ENCODE assay signal across 17 cellular contexts in the genomic region with DNA sequence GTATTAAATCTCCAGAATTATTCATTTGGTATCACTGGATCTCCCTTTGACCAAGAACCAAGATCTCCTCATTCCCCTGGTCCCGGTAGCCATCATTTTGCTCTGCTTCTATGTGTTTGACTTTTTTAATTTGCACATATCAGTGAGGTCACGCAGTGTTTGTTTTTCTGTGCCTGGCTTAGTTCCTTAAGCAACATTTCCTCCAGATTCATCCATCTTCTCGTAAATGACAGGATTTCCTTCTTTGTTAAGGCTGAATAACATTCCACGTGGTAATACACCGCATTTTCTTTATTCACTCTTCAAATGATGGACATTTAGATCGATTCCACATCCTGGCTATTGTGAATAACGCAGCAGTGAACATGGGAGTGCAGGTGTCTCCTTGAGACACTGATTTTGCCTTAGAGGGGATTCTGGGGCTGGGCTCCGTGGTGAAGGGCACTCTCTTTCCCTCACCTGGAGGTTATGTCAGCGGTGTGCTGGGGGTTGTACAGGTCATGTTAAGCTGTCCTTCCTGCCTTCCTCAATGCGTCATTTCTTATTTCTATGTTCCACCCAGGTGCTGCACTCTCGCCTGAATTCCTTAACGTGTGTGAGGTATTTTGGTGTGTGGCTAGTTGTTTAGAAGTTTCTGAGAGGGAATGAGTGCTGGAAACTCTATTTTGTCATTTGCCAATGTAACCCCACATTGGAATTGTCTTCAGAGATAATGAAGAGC.
DNase-seq lines count a peak whose midpoint lies in the region; ATAC-seq, FAIRE-seq and TF ChIP-seq lines count a peak whose summit lies in the region.
"Had no signal": no experiment of that assay in that cellular context is flagged by ENCODE, and none has a peak within 500 bp of the region (broad histone marks: within the 10 kb centered on the region; RNA-seq: fewer than 3 reads in every experiment).

No MANE protein-coding gene starts in this region.

- peak; percentile 78 for DNase-seq in LNCaP clone FGC (ENCODE audit: low read depth)
- DNase-seq in choroid plexus epithelial cell (ENCODE audit: low read depth): peak; percentile 69
- no peak for DNase-seq in OCI-LY7 (ENCODE audit: low spot score)
- DNase-seq in NAMALWA (ENCODE audit: low spot score): no peak
- no peak for DNase-seq in GM03348 (ENCODE audit: low spot score)
- DNase-seq: Caco-2, Karpas-422, NCI-H1436 treated with DMSO at 0.1 percent for 48 hours, NCI-H345, Right ventricle myocardium superior had no signal

- H3K4me1 ChIP-seq in OCI-LY7 (ENCODE audit: insufficient read depth, low read length, poor library complexity, severe bottlenecking): peaks cover 4% of the 10 kb centered on the region

- H3K4me1 Mint-ChIP-seq in stimulated activated memory B cell treated with anti-CD40 and anti-IgM and Interleukin-4, amounts not matched to agents 10 μg/mL and 1 μg/mL and 100 μg/mL, for 72 hours: peaks cover 46% of the 10 kb centered on the region

- no peak overlapping the region for H3K4me3 Mint-ChIP-seq in stimulated activated memory B cell treated with anti-CD40 and anti-IgM and Interleukin-4, amounts not matched to agents 10 μg/mL and 1 μg/mL and 100 μg/mL, for 72 hours
- H3K4me3 Mint-ChIP-seq: dendritic cell treated with granulocyte-macrophage colony-stimulating factor and Interleukin-4, amounts not matched to agents 40 ng/mL and 50 ng/mL, for 4 days; stimulated activated naive CD8-positive, alpha-beta T cell treated with anti-CD3 and anti-CD28 coated beads, Interleukin-15, Interleukin-2, amounts not matched to agents 100 ng/mL and 50 ng/mL, for 24 hours had no signal

- H3K9me3 Mint-ChIP-seq in stimulated activated memory B cell treated with anti-CD40 and anti-IgM and Interleukin-4, amounts not matched to agents 10 μg/mL and 1 μg/mL and 100 μg/mL, for 72 hours: peaks cover 3% of the 10 kb centered on the region
- H3K9me3 Mint-ChIP-seq: activated T-helper 2 cell treated with anti-CD3 and anti-CD28 coated beads, Interferon-gamma antibody, Interleukin-2, Interleukin-4, amounts not matched to agents 10 μg/mL and 5 μg/mL and 100 μg/mL, durations not matched to agents 14 hours and 24 hours and 36 hours; dendritic cell treated with granulocyte-macrophage colony-stimulating factor and Interleukin-4, amounts not matched to agents 40 ng/mL and 50 ng/mL, for 4 days; stimulated activated naive CD8-positive, alpha-beta T cell treated with anti-CD3 and anti-CD28 coated beads, Interleukin-15, Interleukin-2, amounts not matched to agents 100 ng/mL and 50 ng/mL, for 24 hours had no signal

- no peak overlapping the region for H3K27ac ChIP-seq in OCI-LY7 (ENCODE audit: low read depth, low read length, poor library complexity, severe bottlenecking)

- H3K9me2 ChIP-seq in OCI-LY7 (ENCODE audit: insufficient read depth, low read length): no peaks in the 10 kb centered on the region

- no peak overlapping the region for H3K4me2 ChIP-seq in OCI-LY7 (ENCODE audit: low read length)

- POLR2A ChIA-PET in OCI-LY7 (lab: Charles Lee): interaction anchor here (0.5 to 1.1 kb wide), 4 partner anchors 9 to 143 kb away, joined by 3 to 6 read pairs (median 4); no protein-coding TSS in a partner anchor

- CTCF ChIA-PET in OCI-LY7 (lab: Charles Lee; ENCODE audit: unreplicated experiment): no interaction called here

- no peaks in the 10 kb centered on the region for H3K79me2 ChIP-seq in OCI-LY7 (ENCODE audit: insufficient read depth, low read depth, low read length)

- H3K27me3 Mint-ChIP-seq in stimulated activated memory B cell treated with anti-CD40 and anti-IgM and Interleukin-4, amounts not matched to agents 10 μg/mL and 1 μg/mL and 100 μg/mL, for 72 hours: no peaks in the 10 kb centered on the region
- H3K27me3 Mint-ChIP-seq: dendritic cell treated with granulocyte-macrophage colony-stimulating factor and Interleukin-4, amounts not matched to agents 40 ng/mL and 50 ng/mL, for 4 days; stimulated activated naive CD8-positive, alpha-beta T cell treated with anti-CD3 and anti-CD28 coated beads, Interleukin-15, Interleukin-2, amounts not matched to agents 100 ng/mL and 50 ng/mL, for 24 hours had no signal

- BruUV-seq in OCI-LY7 (replicated peaks; lab: Mats Ljungman, UMichigan): no TSS peak

- ATAC-seq in stimulated activated memory B cell treated with anti-CD40 and anti-IgM and Interleukin-4, amounts not matched to agents 10 μg/mL and 1 μg/mL and 100 μg/mL, for 72 hours: no peak
- no peak for ATAC-seq in GM21528 (IDR thresholded peaks at IDR 0.05; ENCODE audit: low FRiP score, unreplicated experiment)
- ATAC-seq: left lobe of liver had no signal

- FAIRE-seq in islet of Langerhans (lab: Jason Lieb, UNC): peak; percentile 77

- no peaks in the 10 kb centered on the region for H3K9me3 ChIP-seq in OCI-LY7 (ENCODE audit: low read length)
- H3K9me3 ChIP-seq: Caco-2 had no signal

- no peak for TF ChIP-seq CTCF in LNCaP clone FGC (IDR thresholded peaks at IDR 0.05; ENCODE audit: control insufficient read depth, extremely low read depth, insufficient read depth)
- no peak for TF ChIP-seq CTCF in choroid plexus epithelial cell (conservative IDR thresholded peaks at IDR 0.05; ENCODE audit: low read depth, low read length)
- TF ChIP-seq CTCF in OCI-LY7 (conservative IDR thresholded peaks at IDR 0.05; ENCODE audit: low read length): no peak

- no peak overlapping the region for H2AFZ ChIP-seq in OCI-LY7 (ENCODE audit: low read length)

- intact Hi-C loops in OCI-LY7 (cut with micrococcal nuclease; ENCODE audit: unreplicated experiment): no loop called here

- no peaks in the 10 kb centered on the region for H3K36me3 ChIP-seq in OCI-LY7 (ENCODE audit: insufficient read depth, low read length)

- H3K36me3 Mint-ChIP-seq in stimulated activated memory B cell treated with anti-CD40 and anti-IgM and Interleukin-4, amounts not matched to agents 10 μg/mL and 1 μg/mL and 100 μg/mL, for 72 hours: peaks cover 6% of the 10 kb centered on the region

- H4K20me1 ChIP-seq in OCI-LY7 (ENCODE audit: insufficient read depth, low read length): no peaks in the 10 kb centered on the region

- H3K27ac Mint-ChIP-seq in stimulated activated memory B cell treated with anti-CD40 and anti-IgM and Interleukin-4, amounts not matched to agents 10 μg/mL and 1 μg/mL and 100 μg/mL, for 72 hours: peak overlapping the region; percentile 30
- H3K27ac Mint-ChIP-seq: activated T-helper 2 cell treated with anti-CD3 and anti-CD28 coated beads, Interferon-gamma antibody, Interleukin-2, Interleukin-4, amounts not matched to agents 10 μg/mL and 5 μg/mL and 100 μg/mL, durations not matched to agents 14 hours and 24 hours and 36 hours; dendritic cell treated with granulocyte-macrophage colony-stimulating factor and Interleukin-4, amounts not matched to agents 40 ng/mL and 50 ng/mL, for 4 days; stimulated activated naive CD8-positive, alpha-beta T cell treated with anti-CD3 and anti-CD28 coated beads, Interleukin-15, Interleukin-2, amounts not matched to agents 100 ng/mL and 50 ng/mL, for 24 hours had no signal

- H3K4me3 ChIP-seq in LNCaP clone FGC (ENCODE audit: low read depth, low read length) (no peak overlapping the region), choroid plexus epithelial cell (ENCODE audit: low read depth, low read length) (no peak overlapping the region), OCI-LY7 (ENCODE audit: low read depth, low read length, poor library complexity, severe bottlenecking) (no peak overlapping the region)

Comparison
In these comparisons a context has a peak if more than half of its experiments do, and no peak if none do; other contexts are left out.
1. DNase-seq: peak in LNCaP clone FGC (single experiment) and choroid plexus epithelial cell (single experiment); none in OCI-LY7 (single experiment), NAMALWA (single experiment) and GM03348 (single experiment).